ENCODE assay signal across 10 cellular contexts in the genomic region with DNA sequence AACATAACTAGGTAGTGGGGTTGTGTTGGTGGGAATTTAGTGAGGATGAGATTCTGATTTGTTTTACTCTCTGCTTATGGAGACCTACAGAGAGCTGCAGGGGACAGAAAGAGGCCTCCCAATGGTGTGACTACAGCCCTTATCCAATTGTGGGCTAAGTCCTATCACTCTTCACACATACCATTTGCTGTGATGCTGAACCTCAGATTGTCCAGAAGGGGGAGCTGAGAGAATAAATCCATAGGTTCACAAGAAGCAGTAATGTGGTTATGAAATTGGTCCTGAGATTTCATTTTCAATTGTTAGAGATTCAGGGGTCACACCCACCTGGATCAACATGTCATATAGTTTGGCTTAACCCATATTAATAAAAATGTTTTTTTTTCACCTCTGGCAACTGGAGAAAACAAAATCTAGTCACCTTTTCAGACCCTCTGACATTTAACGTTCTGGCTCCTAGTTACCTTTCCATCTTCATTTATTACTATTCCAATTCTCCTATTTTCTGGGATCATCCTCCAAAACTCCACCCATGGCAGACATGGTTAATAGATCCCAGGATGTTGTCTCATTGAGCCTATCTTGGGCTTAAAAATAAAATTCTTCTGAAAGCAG. TPM values are rescaled to one million over a fixed set of nuclear protein-coding genes. Genes with fewer than 3 reads are reported as not detected.
DNase-seq lines count a peak whose midpoint lies in the region; ATAC-seq, FAIRE-seq and TF ChIP-seq lines count a peak whose summit lies in the region.
"Had no signal": no experiment of that assay in that cellular context is flagged by ENCODE, and none has a peak within 500 bp of the region (broad histone marks: within the 10 kb centered on the region; RNA-seq: fewer than 3 reads in every experiment).

No MANE protein-coding gene starts in this region.

- no peak overlapping the region for H3K4me3 Mint-ChIP-seq in activated T-helper 2 cell treated with anti-CD3 and anti-CD28 coated beads, Interferon-gamma antibody, Interleukin-2, Interleukin-4, amounts not matched to agents 10 μg/mL and 5 μg/mL and 100 μg/mL, durations not matched to agents 14 hours and 24 hours and 36 hours (ENCODE audit: low read depth)
- no peak overlapping the region for H3K4me3 Mint-ChIP-seq in activated CD4-positive, alpha-beta memory T cell treated with anti-CD3 and anti-CD28 coated beads for 36 hours

- H3K9me3 ChIP-seq in colonic mucosa = no peaks in the 10 kb centered on the region
- no peaks in the 10 kb centered on the region for H3K9me3 ChIP-seq in pancreas
- H3K9me3 ChIP-seq: SJSA1 had no signal

- H3K27ac Mint-ChIP-seq in activated T-helper 2 cell treated with anti-CD3 and anti-CD28 coated beads, Interferon-gamma antibody, Interleukin-2, Interleukin-4, amounts not matched to agents 10 μg/mL and 5 μg/mL and 100 μg/mL, durations not matched to agents 14 hours and 24 hours and 36 hours = no peak overlapping the region
- no peak overlapping the region for H3K27ac Mint-ChIP-seq in activated CD4-positive, alpha-beta memory T cell treated with anti-CD3 and anti-CD28 coated beads for 36 hours
- H3K27ac Mint-ChIP-seq: naive B cell had no signal

- H3K36me3 ChIP-seq in colonic mucosa (no peaks in the 10 kb centered on the region), pancreas (no peaks in the 10 kb centered on the region)
- H3K36me3 ChIP-seq: SJSA1 had no signal

- no peaks in the 10 kb centered on the region for H3K36me3 Mint-ChIP-seq in activated T-helper 2 cell treated with anti-CD3 and anti-CD28 coated beads, Interferon-gamma antibody, Interleukin-2, Interleukin-4, amounts not matched to agents 10 μg/mL and 5 μg/mL and 100 μg/mL, durations not matched to agents 14 hours and 24 hours and 36 hours (ENCODE audit: low read depth)
- H3K36me3 Mint-ChIP-seq in activated CD4-positive, alpha-beta memory T cell treated with anti-CD3 and anti-CD28 coated beads for 36 hours = no peaks in the 10 kb centered on the region

- H3K27ac ChIP-seq in colonic mucosa (no peak overlapping the region), pancreas (no peak overlapping the region)
- H3K27ac ChIP-seq: SJSA1 had no signal

- H3K4me3 ChIP-seq in colonic mucosa = no peak overlapping the region
- no peak overlapping the region for H3K4me3 ChIP-seq in pancreas
- H3K4me3 ChIP-seq: SJSA1 had no signal

- no peak for FAIRE-seq in H54 (lab: Jason Lieb, UNC)
- FAIRE-seq in pancreas (lab: Jason Lieb, UNC) = no peak

- ATAC-seq in pancreas (peak; percentile 40 to 75 (median 66)), GM21576 (IDR thresholded peaks at IDR 0.05; ENCODE audit: unreplicated experiment) (no peak)

- POLR2A ChIA-PET in activated CD4-positive, alpha-beta memory T cell treated with anti-CD3 and anti-CD28 coated beads for 36 hours (lab: Charles Lee) = no interaction called here

- CTCF ChIA-PET in activated CD4-positive, alpha-beta memory T cell treated with anti-CD3 and anti-CD28 coated beads for 36 hours (lab: Charles Lee) = interaction anchor here (0.5 to 1.0 kb wide), 2 partner anchors 18 to 80 kb away, joined by 3 to 4 read pairs; no protein-coding TSS in a partner anchor

- TF ChIP-seq POLR2A in H54 (IDR thresholded peaks at IDR 0.05; ENCODE audit: low read depth, low read length) = no peak

- H3K4me1 Mint-ChIP-seq in activated T-helper 2 cell treated with anti-CD3 and anti-CD28 coated beads, Interferon-gamma antibody, Interleukin-2, Interleukin-4, amounts not matched to agents 10 μg/mL and 5 μg/mL and 100 μg/mL, durations not matched to agents 14 hours and 24 hours and 36 hours (ENCODE audit: low read depth) = no peaks in the 10 kb centered on the region
- no peaks in the 10 kb centered on the region for H3K4me1 Mint-ChIP-seq in activated CD4-positive, alpha-beta memory T cell treated with anti-CD3 and anti-CD28 coated beads for 36 hours (ENCODE audit: low read depth)
- H3K4me1 Mint-ChIP-seq: naive B cell had no signal

- DNase-seq in Caki2 (ENCODE audit: low read depth) = peak; percentile 29
- DNase-seq in H54 (ENCODE audit: insufficient read length, low spot score) = peak; percentile 6
- peak; percentile 34 to 72 for DNase-seq in NCI-H526 (lab: John Stamatoyannopoulos, UW)
- DNase-seq in colonic mucosa = no peak
- DNase-seq in pancreas = no peak
- no peak for DNase-seq in activated T-helper 2 cell treated with anti-CD3 and anti-CD28 coated beads, Interferon-gamma antibody, Interleukin-2, Interleukin-4, amounts not matched to agents 10 μg/mL and 5 μg/mL and 100 μg/mL, durations not matched to agents 14 hours and 24 hours and 36 hours (ENCODE audit: low spot score)
- no peak for DNase-seq in activated CD4-positive, alpha-beta memory T cell treated with anti-CD3 and anti-CD28 coated beads for 36 hours
- DNase-seq: naive B cell had no signal

- peaks cover 15% of the 10 kb centered on the region for H3K27me3 Mint-ChIP-seq in activated T-helper 2 cell treated with anti-CD3 and anti-CD28 coated beads, Interferon-gamma antibody, Interleukin-2, Interleukin-4, amounts not matched to agents 10 μg/mL and 5 μg/mL and 100 μg/mL, durations not matched to agents 14 hours and 24 hours and 36 hours (ENCODE audit: low read depth)
- peaks cover 26% of the 10 kb centered on the region for H3K27me3 Mint-ChIP-seq in activated CD4-positive, alpha-beta memory T cell treated with anti-CD3 and anti-CD28 coated beads for 36 hours

- H3K9me3 Mint-ChIP-seq in activated T-helper 2 cell treated with anti-CD3 and anti-CD28 coated beads, Interferon-gamma antibody, Interleukin-2, Interleukin-4, amounts not matched to agents 10 μg/mL and 5 μg/mL and 100 μg/mL, durations not matched to agents 14 hours and 24 hours and 36 hours = peaks cover 8% of the 10 kb centered on the region
- H3K9me3 Mint-ChIP-seq in activated CD4-positive, alpha-beta memory T cell treated with anti-CD3 and anti-CD28 coated beads for 36 hours = peaks cover 4% of the 10 kb centered on the region

- in situ Hi-C loops in Caki2 (cut with HindIII; ENCODE audit: low pct_unique_long_range_greater_than_20kb, low sequenced_read_pairs) = no loop called here

- H3K27me3 ChIP-seq in colonic mucosa (no peaks in the 10 kb centered on the region), pancreas (no peaks in the 10 kb centered on the region)
- H3K27me3 ChIP-seq: SJSA1 had no signal

- intact Hi-C loops in colonic mucosa (cut with DNase I) (no loop called here), pancreas (cut with DNase I) (no loop called here)
- intact Hi-C loops in activated T-helper 2 cell treated with anti-CD3 and anti-CD28 coated beads, Interferon-gamma antibody, Interleukin-2, Interleukin-4, amounts not matched to agents 10 μg/mL and 5 μg/mL and 100 μg/mL, durations not matched to agents 14 hours and 24 hours and 36 hours (cut with micrococcal nuclease) = no loop called here
- intact Hi-C loops in activated CD4-positive, alpha-beta memory T cell treated with anti-CD3 and anti-CD28 coated beads for 36 hours (cut with micrococcal nuclease) = no loop called here

- TF ChIP-seq CTCF in colonic mucosa (IDR thresholded peaks at IDR 0.05) (peak; percentile 27), pancreas (IDR thresholded peaks at IDR 0.05) (peak; percentile 18 to 55 (median 34))

- H3K9ac ChIP-seq in colonic mucosa (ENCODE audit: low read depth in 2 of 2, low read length in 2 of 2) = no peak overlapping the region

- 77 to 85% methylated on average over 1 of the region's 1 CpG for WGBS in pancreas, 2 donors

- H3K4me1 ChIP-seq in colonic mucosa (no peaks in the 10 kb centered on the region), pancreas (no peaks in the 10 kb centered on the region)
- H3K4me1 ChIP-seq: SJSA1 had no signal

RNA-seq across cellular contexts. Expression of a gene that starts 53.3 kb away (rescaled TPM):
- 0.10 TPM in 1 of 2 replicates, not detected in the other for total RNA-seq in Caki2 (2014; rRNA removed; shearing (Covaris generic); ENCODE audit: low replicate concordance)
- total RNA-seq in colonic mucosa = under 1 TPM in 1 of 2 donors, not detected in 1; 0.19 TPM
- under 1 TPM; 0.09 to 0.59 (median 0.35) TPM for total RNA-seq in pancreas
- 1 to 10 TPM in 1 of 2 donors, under 1 TPM in 1; 0.61 to 1.3 TPM for polyA plus RNA-seq in pancreas
- not detected in 2 replicates for total RNA-seq in activated T-helper 2 cell treated with anti-CD3 and anti-CD28 coated beads, Interferon-gamma antibody, Interleukin-2, Interleukin-4, amounts not matched to agents 10 μg/mL and 5 μg/mL and 100 μg/mL, durations not matched to agents 14 hours and 24 hours and 36 hours
- not detected for total RNA-seq in activated CD4-positive, alpha-beta memory T cell treated with anti-CD3 and anti-CD28 coated beads for 36 hours
- total RNA-seq: SJSA1 had no signal

Comparison
In these comparisons a context has a peak if more than half of its experiments do, and no peak if none do; other contexts are left out.
1. DNase-seq: peak in Caki2 (single experiment), H54 (single experiment) and NCI-H526 (2 of 2); none in colonic mucosa (single experiment), pancreas (0 of 6), activated T-helper 2 cell treated with anti-CD3 and anti-CD28 coated beads, Interferon-gamma antibody, Interleukin-2, Interleukin-4, amounts not matched to agents 10 μg/mL and 5 μg/mL and 100 μg/mL, durations not matched to agents 14 hours and 24 hours and 36 hours (single experiment) and activated CD4-positive, alpha-beta memory T cell treated with anti-CD3 and anti-CD28 coated beads for 36 hours (single experiment).